In the genomic region with DNA sequence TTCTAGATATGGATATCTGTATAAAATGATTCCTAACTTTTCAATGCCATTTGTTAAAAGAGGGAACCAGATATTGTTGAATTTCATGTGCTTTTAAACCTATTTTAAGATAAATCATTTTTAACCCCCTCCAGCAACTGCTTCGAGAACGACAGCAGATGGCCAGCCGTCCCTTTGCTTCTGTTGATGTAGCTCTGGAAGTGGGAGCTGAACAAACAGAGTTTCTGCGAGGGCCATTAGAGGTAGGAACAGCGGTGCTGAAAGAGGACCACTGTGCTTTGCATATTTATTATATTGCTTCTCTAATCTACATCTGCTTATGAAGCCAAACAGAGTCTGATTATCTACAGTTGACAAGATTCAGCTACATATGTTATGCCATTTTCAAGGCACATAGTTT, we compare ENCODE assay signal across 16 cellular contexts.
DNase-seq lines count a peak whose midpoint lies in the region; TF ChIP-seq lines count a peak whose summit lies in the region.
"Had no signal": no experiment of that assay in that cellular context is flagged by ENCODE, and none has a peak within 500 bp of the region (broad histone marks: within the 10 kb centered on the region; RNA-seq: fewer than 3 reads in every experiment).

No MANE protein-coding gene starts in this region.

- H3K9me3 Mint-ChIP-seq in glutamatergic neuron (ENCODE audit: unreplicated experiment) = no peaks in the 10 kb centered on the region
- peaks cover 0 to 22% (median 6%) of the 10 kb centered on the region in 6 donors for H3K9me3 Mint-ChIP-seq in immature natural killer cell
- H3K9me3 Mint-ChIP-seq: T-helper 1 cell treated with Interleukin-12 subunit alpha and Interleukin-12 subunit beta and Interleukin-4 antibody, amounts not matched to agents 30 μg/mL and 1 μg/mL, for 36 hours had no signal

- H3K4me1 Mint-ChIP-seq in glutamatergic neuron (ENCODE audit: low read depth, unreplicated experiment) (peaks cover 22% of the 10 kb centered on the region), immature natural killer cell (no peaks in the 10 kb centered on the region)
- H3K4me1 Mint-ChIP-seq: CD4-positive, CD25-positive, alpha-beta regulatory T cell had no signal

- no peak for TF ChIP-seq CTCF in glutamatergic neuron (IDR thresholded peaks at IDR 0.05; ENCODE audit: partially characterized antibody, unreplicated experiment)

- H3K36me3 Mint-ChIP-seq in glutamatergic neuron (ENCODE audit: unreplicated experiment) = no peaks in the 10 kb centered on the region
- no peaks in the 10 kb centered on the region for H3K36me3 Mint-ChIP-seq in immature natural killer cell
- H3K36me3 Mint-ChIP-seq: CD4-positive, CD25-positive, alpha-beta regulatory T cell had no signal

- DNase-seq in Ammon's horn (ENCODE audit: low spot score) (peak; percentile 16), NCI-H2171 (lab: John Stamatoyannopoulos, UW) (peak; percentile 31), SHP77 (lab: John Stamatoyannopoulos, UW) (peak; percentile 68 to 81), glutamatergic neuron (peak; percentile 23), foreskin melanocyte (no peak), iPS-NIHi7 (ENCODE audit: extremely low spot score) (no peak), immature natural killer cell (no peak)
- DNase-seq: CD4-positive, CD25-positive, alpha-beta regulatory T cell; DMS79 treated with DMSO at 0.1 percent for 48 hours; KG1; NCI-H1105; NCI-H146; NCI-H2029 treated with DMSO at 0.1 percent for 48 hours; NCI-H446 treated with DMSO at 0.1 percent for 48 hours; SJCRH30 had no signal

- no peak overlapping the region for H3K27ac Mint-ChIP-seq in glutamatergic neuron (ENCODE audit: unreplicated experiment)
- no peak overlapping the region for H3K27ac Mint-ChIP-seq in immature natural killer cell
- H3K27ac Mint-ChIP-seq: CD4-positive, CD25-positive, alpha-beta regulatory T cell; T-helper 1 cell treated with Interleukin-12 subunit alpha and Interleukin-12 subunit beta and Interleukin-4 antibody, amounts not matched to agents 30 μg/mL and 1 μg/mL, for 36 hours had no signal

- H3K4me3 Mint-ChIP-seq in glutamatergic neuron (ENCODE audit: unreplicated experiment) = no peak overlapping the region
- no peak overlapping the region for H3K4me3 Mint-ChIP-seq in immature natural killer cell
- H3K4me3 Mint-ChIP-seq: CD4-positive, CD25-positive, alpha-beta regulatory T cell; T-helper 1 cell treated with Interleukin-12 subunit alpha and Interleukin-12 subunit beta and Interleukin-4 antibody, amounts not matched to agents 30 μg/mL and 1 μg/mL, for 36 hours had no signal

- H3K27me3 Mint-ChIP-seq in glutamatergic neuron (ENCODE audit: unreplicated experiment) (no peaks in the 10 kb centered on the region), immature natural killer cell (ENCODE audit: low read depth in 3 of 3) (peaks cover 0 to 2% (median 2%) of the 10 kb centered on the region in 3 donors)
- H3K27me3 Mint-ChIP-seq: CD4-positive, CD25-positive, alpha-beta regulatory T cell had no signal

Comparison
In these comparisons a context has a peak if more than half of its experiments do, and no peak if none do; other contexts are left out.
1. DNase-seq: peak in Ammon's horn (single experiment), NCI-H2171 (single experiment), SHP77 (2 of 2) and glutamatergic neuron (single experiment); none in foreskin melanocyte (single experiment), iPS-NIHi7 (single experiment) and immature natural killer cell (0 of 3).